13 cellular contexts compared by ENCODE assay signal in the genomic region with DNA sequence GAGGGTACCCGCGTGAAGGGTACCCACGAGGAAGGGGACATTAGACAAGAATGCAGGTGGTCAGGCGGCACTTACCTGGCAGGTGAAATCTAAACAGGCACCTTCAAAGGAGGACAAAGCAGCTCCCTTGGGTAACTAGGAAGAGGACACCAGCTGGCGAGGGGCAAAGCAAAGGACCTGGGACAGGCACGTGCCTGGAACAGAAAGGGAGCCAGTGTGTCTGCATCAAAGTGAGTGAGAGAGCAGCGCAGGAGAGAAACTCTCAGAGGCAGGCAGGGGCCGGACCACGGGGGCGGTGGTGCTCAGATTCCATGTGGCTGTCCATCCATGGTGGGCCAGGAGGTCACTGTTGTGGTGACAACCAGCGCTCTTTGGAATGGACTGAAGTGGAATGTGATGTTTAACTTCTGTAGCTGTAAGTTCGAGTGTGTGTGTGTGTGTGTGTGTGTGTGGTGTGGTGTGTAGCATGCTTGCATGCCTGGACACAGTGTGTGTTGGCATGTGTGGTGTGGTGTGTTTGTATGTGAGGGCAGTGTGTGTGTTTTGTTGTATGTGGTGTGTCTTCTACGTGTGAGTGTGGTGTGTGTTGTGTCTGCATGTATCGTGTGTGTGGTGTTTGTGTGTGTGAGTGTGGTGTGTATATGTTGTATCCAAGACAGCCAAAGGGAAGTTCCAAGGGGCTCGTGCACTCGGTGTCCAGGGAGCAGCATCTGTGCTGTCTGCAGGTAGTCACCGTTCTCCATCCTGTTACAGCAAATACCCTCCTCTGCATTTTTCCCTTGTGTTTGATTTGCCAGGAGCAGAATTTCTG.
A peak's percentile ranks its signal among the peaks of the same experiment; 100 is the strongest.
DNase-seq lines count a peak whose midpoint lies in the region; ATAC-seq and TF ChIP-seq lines count a peak whose summit lies in the region.
"Had no signal": no experiment of that assay in that cellular context is flagged by ENCODE, and none has a peak within 500 bp of the region (broad histone marks: within the 10 kb centered on the region; RNA-seq: fewer than 3 reads in every experiment).

No MANE protein-coding gene starts in this region.

- CTCF ChIA-PET in HEK293 (lab: Yijun Ruan, JAX), result interaction anchor here (0.5 to 0.7 kb wide), 2 partner anchors 14 to 107 kb away, joined by 3 read pairs; no protein-coding TSS in a partner anchor

- no peak overlapping the region for H3K4me3 Mint-ChIP-seq in T-helper 17 cell
- no peak overlapping the region for H3K4me3 Mint-ChIP-seq in HFFc6
- H3K4me3 Mint-ChIP-seq: stimulated activated naive B cell treated with anti-CD40 and anti-IgM and Interleukin-4, amounts not matched to agents 10 μg/mL and 1 μg/mL and 100 μg/mL, for 72 hours had no signal

- H3K9me3 Mint-ChIP-seq in HFFc6, result peaks cover 9% of the 10 kb centered on the region; the same call in 1 of the 2 replicates

- H3K27ac ChIP-seq in HEK293 (ENCODE audit: extremely low read depth, low read depth, low read length), result no peak overlapping the region
- H3K27ac ChIP-seq: C4-2B, SJSA1 had no signal

- H3K4me1 ChIP-seq in HEK293 (ENCODE audit: control insufficient read depth, insufficient read depth, low read length), result no peaks in the 10 kb centered on the region
- H3K4me1 ChIP-seq: SJSA1 had no signal

- no peak overlapping the region for H3K4me3 ChIP-seq in HEK293 (ENCODE audit: low read depth, low read length)
- H3K4me3 ChIP-seq: SJSA1 had no signal

- POLR2A ChIA-PET in HEK293 (lab: Yijun Ruan, JAX), result no interaction called here

- H3K36me3 ChIP-seq in HEK293 (ENCODE audit: control insufficient read depth in 2 of 2, insufficient read depth in 1 of 2, low read length in 2 of 2), result no peaks in the 10 kb centered on the region
- H3K36me3 ChIP-seq: SJSA1 had no signal

- H3K4me1 Mint-ChIP-seq in T-helper 17 cell, result no peaks in the 10 kb centered on the region
- H3K4me1 Mint-ChIP-seq in HFFc6 (ENCODE audit: low read depth), result no peaks in the 10 kb centered on the region

- intact Hi-C loops in posterior cingulate gyrus (cut with DNase I), result no loop called here

- ATAC-seq in T-helper 17 cell (no peak), HG02642 (IDR thresholded peaks at IDR 0.05; ENCODE audit: poor library complexity, unreplicated experiment) (no peak), GM21528 (IDR thresholded peaks at IDR 0.05; ENCODE audit: low FRiP score, unreplicated experiment) (no peak)
- ATAC-seq: stimulated activated naive B cell treated with anti-CD40 and anti-IgM and Interleukin-4, amounts not matched to agents 10 μg/mL and 1 μg/mL and 100 μg/mL, for 72 hours had no signal

- H3K9me3 ChIP-seq in HEK293 (ENCODE audit: control insufficient read depth, insufficient read depth, low read depth, low read length) (no peaks in the 10 kb centered on the region), T-helper 17 cell (ENCODE audit: control insufficient read depth, low read length, poor library complexity, severe bottlenecking) (no peaks in the 10 kb centered on the region)

- H3K27me3 Mint-ChIP-seq in T-helper 17 cell (no peaks in the 10 kb centered on the region), HFFc6 (ENCODE audit: insufficient read depth) (peaks cover 39% of the 10 kb centered on the region)
- H3K27me3 Mint-ChIP-seq: stimulated activated naive B cell treated with anti-CD40 and anti-IgM and Interleukin-4, amounts not matched to agents 10 μg/mL and 1 μg/mL and 100 μg/mL, for 72 hours had no signal

- TF ChIP-seq CTCF in HEK293 (tag by site-specific recombination; IDR thresholded peaks at IDR 0.05), result no peak
- no peak for TF ChIP-seq CTCF in HFFc6 (IDR thresholded peaks at IDR 0.05)

- DNase-seq in T-helper 17 cell (peak in 2 of 3 donors; percentile 1 to 5), kidney glomerular epithelial cell (lab: John Stamatoyannopoulos, UW) (peak; percentile 70), posterior cingulate gyrus (peak in 6 of 10 donors; percentile 1 to 69 (median 16)), HFFc6 (no peak), cerebellar cortex (ENCODE audit: low spot score) (no peak)
- DNase-seq: DMS79 treated with DMSO at 0.1 percent for 48 hours; MM.1S; stimulated activated naive B cell treated with anti-CD40 and anti-IgM and Interleukin-4, amounts not matched to agents 10 μg/mL and 1 μg/mL and 100 μg/mL, for 72 hours had no signal

- no peak overlapping the region for H3K27ac Mint-ChIP-seq in T-helper 17 cell
- H3K27ac Mint-ChIP-seq in HFFc6, result no peak overlapping the region
- H3K27ac Mint-ChIP-seq: stimulated activated naive B cell treated with anti-CD40 and anti-IgM and Interleukin-4, amounts not matched to agents 10 μg/mL and 1 μg/mL and 100 μg/mL, for 72 hours had no signal

- H3K36me3 Mint-ChIP-seq in T-helper 17 cell (ENCODE audit: low read depth), result no peaks in the 10 kb centered on the region
- H3K36me3 Mint-ChIP-seq in HFFc6 (ENCODE audit: low read depth), result no peaks in the 10 kb centered on the region

TF ChIP-seq in HEK293, 187 proteins besides CTCF, POLR2A, EP300 and RAD21:
- TF ChIP-seq HIC1 (tag by site-specific recombination; IDR thresholded peaks at IDR 0.05) (no peak), ZNF658 (tag by site-specific recombination; IDR thresholded peaks at IDR 0.05) (no peak), SETDB1 (IDR thresholded peaks at IDR 0.05; ENCODE audit: insufficient read length, low read length) (peak; percentile 73)

Comparison
In these comparisons a context has a peak if more than half of its experiments do, and no peak if none do; other contexts are left out.
1. DNase-seq: peak in T-helper 17 cell (2 of 3), kidney glomerular epithelial cell (single experiment) and posterior cingulate gyrus (6 of 10); none in HFFc6 (single experiment) and cerebellar cortex (single experiment).